Comparison of ENCODE assay signal across 26 cellular contexts in genomic region chr6:158847786-158848185, GRCh38. TPM values are rescaled to one million over a fixed set of nuclear protein-coding genes. Genes with fewer than 3 reads are reported as not detected.
DNase-seq lines count a peak whose midpoint lies in the region; ATAC-seq and TF ChIP-seq lines count a peak whose summit lies in the region.
"Had no signal": no experiment of that assay in that cellular context is flagged by ENCODE, and none has a peak within 500 bp of the region (broad histone marks: within the 10 kb centered on the region; RNA-seq: fewer than 3 reads in every experiment).

No MANE protein-coding gene starts in this region.

- H3K4me1 ChIP-seq in parathyroid adenoma (peaks cover 27% of the 10 kb centered on the region), tibial artery (peaks cover 0 to 3% (median 0%) of the 10 kb centered on the region in 4 donors)

- H3K27ac Mint-ChIP-seq in CD14-positive monocyte: peak overlapping the region in 5 of 7 donors; percentile 41 to 91 (median 75)
- no peak overlapping the region for H3K27ac Mint-ChIP-seq in stimulated activated naive B cell treated with anti-CD40 and anti-IgM and Interleukin-4, amounts not matched to agents 10 μg/mL and 1 μg/mL and 100 μg/mL, for 72 hours
- no peak overlapping the region for H3K27ac Mint-ChIP-seq in osteocyte (ENCODE audit: unreplicated experiment)
- H3K27ac Mint-ChIP-seq: activated T-cell treated with anti-CD3 and anti-CD28 coated beads, Interleukin-2, amount 50 U/mL, for 24 hours had no signal

- H3K27me3 Mint-ChIP-seq in CD14-positive monocyte (ENCODE audit: low read depth in 3 of 3) (no peaks in the 10 kb centered on the region), osteocyte (ENCODE audit: unreplicated experiment) (no peaks in the 10 kb centered on the region)
- H3K27me3 Mint-ChIP-seq in stimulated activated naive B cell treated with anti-CD40 and anti-IgM and Interleukin-4, amounts not matched to agents 10 μg/mL and 1 μg/mL and 100 μg/mL, for 72 hours: no peaks in the 10 kb centered on the region
- H3K27me3 Mint-ChIP-seq: activated T-cell treated with anti-CD3 and anti-CD28 coated beads, Interleukin-2, amount 50 U/mL, for 24 hours had no signal

- H3K4me3 Mint-ChIP-seq in CD14-positive monocyte: no peak overlapping the region
- H3K4me3 Mint-ChIP-seq in stimulated activated naive B cell treated with anti-CD40 and anti-IgM and Interleukin-4, amounts not matched to agents 10 μg/mL and 1 μg/mL and 100 μg/mL, for 72 hours: no peak overlapping the region
- H3K4me3 Mint-ChIP-seq in osteocyte (ENCODE audit: unreplicated experiment): no peak overlapping the region
- H3K4me3 Mint-ChIP-seq: activated T-cell treated with anti-CD3 and anti-CD28 coated beads, Interleukin-2, amount 50 U/mL, for 24 hours; stimulated activated effector memory CD8-positive, alpha-beta T cell treated with anti-CD3 and anti-CD28 coated beads, Interleukin-12 subunit alpha, Interleukin-12 subunit beta, amount 100 ng/mL, for 72 hours had no signal

- no peaks in the 10 kb centered on the region for H3K79me2 ChIP-seq in parathyroid adenoma

- ATAC-seq in stimulated activated naive B cell treated with anti-CD40 and anti-IgM and Interleukin-4, amounts not matched to agents 10 μg/mL and 1 μg/mL and 100 μg/mL, for 72 hours (replicated peaks): no peak
- no peak for ATAC-seq in HG03280 (IDR thresholded peaks at IDR 0.05; ENCODE audit: unreplicated experiment)
- ATAC-seq: gastrocnemius medialis; GM12878; Panc1; stimulated activated effector memory CD8-positive, alpha-beta T cell treated with anti-CD3 and anti-CD28 coated beads, Interleukin-12 subunit alpha, Interleukin-12 subunit beta, amount 100 ng/mL, for 72 hours had no signal

- H3K9me3 ChIP-seq in parathyroid adenoma (ENCODE audit: control insufficient read depth, low read length): no peaks in the 10 kb centered on the region
- H3K9me3 ChIP-seq in tibial artery: no peaks in the 10 kb centered on the region
- H3K9me3 ChIP-seq: esophagus muscularis mucosa, gastrocnemius medialis, left ventricle myocardium inferior, SJSA1, thoracic aorta had no signal

- H2AFZ ChIP-seq in parathyroid adenoma: peak overlapping the region; percentile 30

- H3K36me3 Mint-ChIP-seq in CD14-positive monocyte: no peaks in the 10 kb centered on the region
- H3K36me3 Mint-ChIP-seq in stimulated activated naive B cell treated with anti-CD40 and anti-IgM and Interleukin-4, amounts not matched to agents 10 μg/mL and 1 μg/mL and 100 μg/mL, for 72 hours: no peaks in the 10 kb centered on the region
- H3K36me3 Mint-ChIP-seq in osteocyte (ENCODE audit: unreplicated experiment): no peaks in the 10 kb centered on the region
- H3K36me3 Mint-ChIP-seq: stimulated activated effector memory CD8-positive, alpha-beta T cell treated with anti-CD3 and anti-CD28 coated beads, Interleukin-12 subunit alpha, Interleukin-12 subunit beta, amount 100 ng/mL, for 72 hours had no signal

- H3K4me3 ChIP-seq in parathyroid adenoma (ENCODE audit: low read depth, low read length) (no peak overlapping the region), tibial artery (no peak overlapping the region)
- H3K4me3 ChIP-seq: esophagus muscularis mucosa, gastrocnemius medialis, GM12878, left ventricle myocardium inferior, SJSA1, thoracic aorta had no signal

- H3K9me3 Mint-ChIP-seq in CD14-positive monocyte (peaks cover 0 to 2% (median 0%) of the 10 kb centered on the region in 7 donors), osteocyte (ENCODE audit: unreplicated experiment) (no peaks in the 10 kb centered on the region)
- peaks cover 0 to 1% of the 10 kb centered on the region in 2 donors for H3K9me3 Mint-ChIP-seq in stimulated activated naive B cell treated with anti-CD40 and anti-IgM and Interleukin-4, amounts not matched to agents 10 μg/mL and 1 μg/mL and 100 μg/mL, for 72 hours
- H3K9me3 Mint-ChIP-seq: activated T-cell treated with anti-CD3 and anti-CD28 coated beads, Interleukin-2, amount 50 U/mL, for 24 hours; stimulated activated effector memory CD8-positive, alpha-beta T cell treated with anti-CD3 and anti-CD28 coated beads, Interleukin-12 subunit alpha, Interleukin-12 subunit beta, amount 100 ng/mL, for 72 hours had no signal

- no peaks in the 10 kb centered on the region for H3K27me3 ChIP-seq in parathyroid adenoma (ENCODE audit: control insufficient read depth, insufficient read depth, low read length)
- no peaks in the 10 kb centered on the region for H3K27me3 ChIP-seq in tibial artery
- H3K27me3 ChIP-seq: esophagus muscularis mucosa, gastrocnemius medialis, SJSA1 had no signal

- DNase-seq in CD14-positive monocyte (ENCODE audit: low spot score): no peak
- peak; percentile 64 for DNase-seq in NCI-H82 treated with DMSO at 0.1 percent for 48 hours (lab: John Stamatoyannopoulos, UW; ENCODE audit: unreplicated experiment)
- peak; percentile 87 for DNase-seq in epithelial cell of prostate (ENCODE audit: low read depth, low spot score)
- no peak for DNase-seq in tibial artery
- DNase-seq in stimulated activated naive B cell treated with anti-CD40 and anti-IgM and Interleukin-4, amounts not matched to agents 10 μg/mL and 1 μg/mL and 100 μg/mL, for 72 hours: no peak
- DNase-seq in osteocyte (ENCODE audit: extremely low spot score, unreplicated experiment): no peak
- DNase-seq: activated CD4-positive, alpha-beta T cell treated with anti-CD3 and anti-CD28 coated beads for 4 hours; activated T-cell treated with anti-CD3 and anti-CD28 coated beads, Interleukin-2, amount 50 U/mL, for 24 hours; C1 segment of cervical spinal cord; effector CD8-positive, alpha-beta T cell; gastrocnemius medialis; HCEC 1CT; hypothalamus; left ventricle myocardium inferior; NCI-H1092; NCI-H2029 treated with DMSO at 0.1 percent for 48 hours; posterior cingulate gyrus; stimulated activated CD4-positive, alpha-beta T cell treated with anti-CD3 and anti-CD28 coated beads, Interleukin-2, amount 100 ng/mL, for 48 hours had no signal

- intact Hi-C loops in CD14-positive monocyte (cut with micrococcal nuclease) (no loop called here), tibial artery (cut with DNase I; ENCODE audit: low total_unique reads) (no loop called here)

- peaks cover 57% of the 10 kb centered on the region for H3K4me1 Mint-ChIP-seq in CD14-positive monocyte
- peaks cover 32 to 43% of the 10 kb centered on the region in 2 donors for H3K4me1 Mint-ChIP-seq in stimulated activated naive B cell treated with anti-CD40 and anti-IgM and Interleukin-4, amounts not matched to agents 10 μg/mL and 1 μg/mL and 100 μg/mL, for 72 hours
- H3K4me1 Mint-ChIP-seq in osteocyte (ENCODE audit: unreplicated experiment): peaks cover 19% of the 10 kb centered on the region

- peak overlapping the region; percentile 98 for H3K27ac ChIP-seq in epithelial cell of prostate
- H3K27ac ChIP-seq in parathyroid adenoma: no peak overlapping the region
- no peak overlapping the region for H3K27ac ChIP-seq in tibial artery
- H3K27ac ChIP-seq: gastrocnemius medialis, left ventricle myocardium inferior, SJSA1, thoracic aorta had no signal

- no peak overlapping the region for H3K4me2 ChIP-seq in parathyroid adenoma (ENCODE audit: low read length)

- TF ChIP-seq CTCF in CD14-positive monocyte (IDR thresholded peaks at IDR 0.05): no peak
- no peak for TF ChIP-seq CTCF in parathyroid adenoma (IDR thresholded peaks at IDR 0.05)
- TF ChIP-seq CTCF in tibial artery (IDR thresholded peaks at IDR 0.05): no peak
- TF ChIP-seq CTCF in osteocyte (IDR thresholded peaks at IDR 0.05): no peak

- no peak overlapping the region for H3K9ac ChIP-seq in parathyroid adenoma

- H3K36me3 ChIP-seq in parathyroid adenoma (ENCODE audit: control insufficient read depth, insufficient read depth, low read length) (no peaks in the 10 kb centered on the region), tibial artery (no peaks in the 10 kb centered on the region)
- H3K36me3 ChIP-seq: esophagus muscularis mucosa, gastrocnemius medialis, left ventricle myocardium inferior, SJSA1, thoracic aorta had no signal

RNA-seq across cellular contexts. Expression of gene EZR, which starts 28.6 kb away (rescaled TPM):
- 10 to 100 TPM; 86.3 to 95.8 TPM for polyA plus RNA-seq in CD14-positive monocyte
- total RNA-seq in osteocyte: 41.1 and 41.4 TPM in 2 replicates

Comparison
In these comparisons a context has a peak if more than half of its experiments do, and no peak if none do; other contexts are left out.
1. DNase-seq: peak in NCI-H82 treated with DMSO at 0.1 percent for 48 hours (single experiment) and epithelial cell of prostate (single experiment); none in CD14-positive monocyte (single experiment), tibial artery (0 of 2), stimulated activated naive B cell treated with anti-CD40 and anti-IgM and Interleukin-4, amounts not matched to agents 10 μg/mL and 1 μg/mL and 100 μg/mL, for 72 hours (single experiment) and osteocyte (single experiment).
2. H3K27ac Mint-ChIP-seq: peak in CD14-positive monocyte (5 of 7); none in stimulated activated naive B cell treated with anti-CD40 and anti-IgM and Interleukin-4, amounts not matched to agents 10 μg/mL and 1 μg/mL and 100 μg/mL, for 72 hours (single experiment) and osteocyte (single experiment).